ENCODE assay signal across 1 cellular context in the genomic region with DNA sequence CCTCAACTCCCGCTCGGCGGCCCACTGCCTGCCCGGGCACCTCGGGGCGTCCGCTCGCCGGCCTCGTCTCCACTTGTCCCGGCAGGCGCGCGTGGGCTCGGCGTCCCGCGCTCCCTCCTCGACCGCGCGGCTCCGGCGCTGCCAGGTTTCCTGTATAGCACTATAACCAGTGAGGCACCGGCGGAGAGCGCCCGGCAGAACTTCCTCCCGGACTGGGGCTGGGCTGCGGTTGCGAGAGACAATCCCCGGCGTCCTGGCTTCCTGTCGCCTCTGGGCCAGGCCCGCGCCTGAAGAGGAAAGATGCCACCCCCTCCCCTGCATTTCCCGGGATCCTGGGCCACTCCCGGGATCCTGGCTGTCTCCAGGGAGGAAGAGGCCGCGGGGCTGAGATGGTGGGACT.
TF ChIP-seq lines count a peak whose summit lies in the region.

No MANE protein-coding gene starts in this region.

TF ChIP-seq in HepG2, 621 proteins besides CTCF, POLR2A, EP300 and RAD21 (continued from another document):
- TF ChIP-seq SRF (IDR thresholded peaks at IDR 0.05; ENCODE audit: low read depth, low read length) = no peak
- TF ChIP-seq ZBTB38 (CRISPR knock-in tag; IDR thresholded peaks at IDR 0.05) = no peak
- no peak for TF ChIP-seq ZNF232 (CRISPR knock-in tag; IDR thresholded peaks at IDR 0.05; ENCODE audit: borderline replicate concordance)
